ENCODE assay signal across 1 cellular context in genomic region chr16:79843631-79844043, GRCh38.
TF ChIP-seq lines count a peak whose summit lies in the region.

No MANE protein-coding gene starts in this region.

TF ChIP-seq in HepG2, 621 proteins besides CTCF, POLR2A, EP300 and RAD21 (continued from another document):
- TF ChIP-seq, protein P1, sequence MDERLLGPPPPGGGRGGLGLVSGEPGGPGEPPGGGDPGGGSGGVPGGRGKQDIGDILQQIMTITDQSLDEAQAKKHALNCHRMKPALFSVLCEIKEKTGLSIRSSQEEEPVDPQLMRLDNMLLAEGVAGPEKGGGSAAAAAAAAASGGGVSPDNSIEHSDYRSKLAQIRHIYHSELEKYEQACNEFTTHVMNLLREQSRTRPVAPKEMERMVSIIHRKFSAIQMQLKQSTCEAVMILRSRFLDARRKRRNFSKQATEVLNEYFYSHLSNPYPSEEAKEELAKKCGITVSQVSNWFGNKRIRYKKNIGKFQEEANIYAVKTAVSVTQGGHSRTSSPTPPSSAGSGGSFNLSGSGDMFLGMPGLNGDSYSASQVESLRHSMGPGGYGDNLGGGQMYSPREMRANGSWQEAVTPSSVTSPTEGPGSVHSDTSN (CRISPR knock-in tag; IDR thresholded peaks at IDR 0.05) = no peak
- no peak for TF ChIP-seq ZNF562 (CRISPR knock-in tag; IDR thresholded peaks at IDR 0.05; ENCODE audit: borderline replicate concordance)
- TF ChIP-seq, protein P2, sequence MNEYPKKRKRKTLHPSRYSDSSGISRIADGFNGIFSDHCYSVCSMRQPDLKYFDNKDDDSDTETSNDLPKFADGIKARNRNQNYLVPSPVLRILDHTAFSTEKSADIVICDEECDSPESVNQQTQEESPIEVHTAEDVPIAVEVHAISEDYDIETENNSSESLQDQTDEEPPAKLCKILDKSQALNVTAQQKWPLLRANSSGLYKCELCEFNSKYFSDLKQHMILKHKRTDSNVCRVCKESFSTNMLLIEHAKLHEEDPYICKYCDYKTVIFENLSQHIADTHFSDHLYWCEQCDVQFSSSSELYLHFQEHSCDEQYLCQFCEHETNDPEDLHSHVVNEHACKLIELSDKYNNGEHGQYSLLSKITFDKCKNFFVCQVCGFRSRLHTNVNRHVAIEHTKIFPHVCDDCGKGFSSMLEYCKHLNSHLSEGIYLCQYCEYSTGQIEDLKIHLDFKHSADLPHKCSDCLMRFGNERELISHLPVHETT (CRISPR knock-in tag; conservative IDR thresholded peaks at IDR 0.05) = no peak
